Comparison of ENCODE assay signal across 13 cellular contexts in genomic region chr2:68740184-68740914, GRCh38. TPM values are rescaled to one million over a fixed set of nuclear protein-coding genes. Genes with fewer than 3 reads are reported as not detected.
DNase-seq lines count a peak whose midpoint lies in the region; ATAC-seq and TF ChIP-seq lines count a peak whose summit lies in the region.
"Had no signal": no experiment of that assay in that cellular context is flagged by ENCODE, and none has a peak within 500 bp of the region (broad histone marks: within the 10 kb centered on the region; RNA-seq: fewer than 3 reads in every experiment).

No MANE protein-coding gene starts in this region.

- H3K4me1 Mint-ChIP-seq in effector memory CD8-positive, alpha-beta T cell (ENCODE audit: low read depth in 2 of 2) = peaks cover 64 to 84% of the 10 kb centered on the region in 2 donors
- peaks cover 3% of the 10 kb centered on the region for H3K4me1 Mint-ChIP-seq in glutamatergic neuron (ENCODE audit: low read depth, unreplicated experiment)

- DNase-seq in ELR (ENCODE audit: low read depth) (peak; percentile 50), OCI-M1 (lab: John Stamatoyannopoulos, UW) (peak; percentile 6), colonic mucosa (peak; percentile 15), glutamatergic neuron (no peak), mesenteric fat pad (ENCODE audit: low spot score) (no peak), NCI-H774 (lab: John Stamatoyannopoulos, UW) (no peak)
- no peak for DNase-seq in effector memory CD8-positive, alpha-beta T cell
- DNase-seq: activated CD8-positive, alpha-beta memory T cell treated with anti-CD3 and anti-CD28 coated beads, Interleukin-2, amount 50 U/mL, for 48 hours; DMS79; NCI-H2081 treated with DMSO at 0.1 percent for 48 hours; posterior cingulate gyrus had no signal

- H3K4me3 ChIP-seq in colonic mucosa (no peak overlapping the region), neutrophil (ENCODE audit: low read depth in 1 of 2, low read length in 1 of 2) (no peak overlapping the region)

- TF ChIP-seq CTCF in colonic mucosa (IDR thresholded peaks at IDR 0.05) (no peak), neutrophil (IDR thresholded peaks at IDR 0.05) (no peak), glutamatergic neuron (IDR thresholded peaks at IDR 0.05; ENCODE audit: partially characterized antibody, unreplicated experiment) (no peak)

- intact Hi-C loops in colonic mucosa (cut with DNase I) = no loop called here

- H3K36me3 Mint-ChIP-seq in effector memory CD8-positive, alpha-beta T cell (ENCODE audit: insufficient read depth) = peaks cover 17% of the 10 kb centered on the region
- no peaks in the 10 kb centered on the region for H3K36me3 Mint-ChIP-seq in glutamatergic neuron (ENCODE audit: unreplicated experiment)

- no peaks in the 10 kb centered on the region for H3K36me3 ChIP-seq in colonic mucosa
- H3K36me3 ChIP-seq in neutrophil = no peaks in the 10 kb centered on the region

- no peaks in the 10 kb centered on the region for H3K9me3 ChIP-seq in colonic mucosa
- no peaks in the 10 kb centered on the region for H3K9me3 ChIP-seq in neutrophil

- no peak overlapping the region for H3K9ac ChIP-seq in colonic mucosa (ENCODE audit: low read depth in 2 of 2, low read length in 2 of 2)

- no peak overlapping the region for H3K4me3 Mint-ChIP-seq in effector memory CD8-positive, alpha-beta T cell
- H3K4me3 Mint-ChIP-seq in glutamatergic neuron (ENCODE audit: unreplicated experiment) = no peak overlapping the region

- H3K27ac Mint-ChIP-seq in effector memory CD8-positive, alpha-beta T cell = no peak overlapping the region
- no peak overlapping the region for H3K27ac Mint-ChIP-seq in glutamatergic neuron (ENCODE audit: unreplicated experiment)

- H3K27ac ChIP-seq in colonic mucosa (peak overlapping the region; percentile 66), neutrophil (peak overlapping the region; percentile 91)

- no peak for ATAC-seq in effector memory CD8-positive, alpha-beta T cell (replicated peaks)
- ATAC-seq: HCT116 had no signal

- H3K27me3 ChIP-seq in colonic mucosa = no peaks in the 10 kb centered on the region
- H3K27me3 ChIP-seq in neutrophil = no peaks in the 10 kb centered on the region

- H3K9me3 Mint-ChIP-seq in effector memory CD8-positive, alpha-beta T cell = no peaks in the 10 kb centered on the region
- no peaks in the 10 kb centered on the region for H3K9me3 Mint-ChIP-seq in glutamatergic neuron (ENCODE audit: unreplicated experiment)

- H3K27me3 Mint-ChIP-seq in effector memory CD8-positive, alpha-beta T cell = no peaks in the 10 kb centered on the region
- peaks cover 3% of the 10 kb centered on the region for H3K27me3 Mint-ChIP-seq in glutamatergic neuron (ENCODE audit: unreplicated experiment)

- H3K4me1 ChIP-seq in colonic mucosa (peaks cover 6% of the 10 kb centered on the region), neutrophil (ENCODE audit: control insufficient read depth in 1 of 2, insufficient read depth in 1 of 2, low read depth in 1 of 2, low read length in 1 of 2) (peaks cover 97 to 99% of the 10 kb centered on the region in 2 experiments)

RNA-seq across cellular contexts. Expression of gene ARHGAP25, which starts 5.7 kb away (rescaled TPM):
- total RNA-seq in colonic mucosa (1 to 10 TPM; 3.6 to 3.7 TPM), glutamatergic neuron (ENCODE audit: unreplicated experiment) (1.4 TPM), mesenteric fat pad (15.6 TPM)

Comparison
In these comparisons a context has a peak if more than half of its experiments do, and no peak if none do; other contexts are left out.
1. DNase-seq: peak in ELR (single experiment), OCI-M1 (single experiment) and colonic mucosa (single experiment); none in effector memory CD8-positive, alpha-beta T cell (0 of 3), glutamatergic neuron (single experiment), mesenteric fat pad (single experiment) and NCI-H774 (single experiment).